In the genomic region with DNA sequence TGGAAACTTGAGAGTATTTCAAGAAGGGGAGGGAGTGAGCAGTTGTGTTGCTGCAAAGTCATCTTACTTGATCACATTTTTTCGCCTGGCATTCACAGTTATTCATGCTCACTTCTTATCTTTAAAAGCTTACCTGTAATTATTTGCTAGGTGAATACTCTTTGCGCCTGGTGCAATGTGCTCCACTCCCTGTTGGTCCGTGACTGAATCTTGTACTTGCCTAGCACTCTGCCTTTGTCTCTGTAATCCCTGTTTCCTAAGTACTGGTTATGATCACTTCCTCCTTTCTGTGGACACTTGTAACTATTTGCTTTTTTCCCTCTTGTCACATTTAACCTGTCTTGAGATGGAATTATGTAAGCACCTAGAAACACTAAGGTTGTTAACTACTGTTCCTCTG, we compare ENCODE assay signal across 19 cellular contexts. TPM values are rescaled to one million over a fixed set of nuclear protein-coding genes. Genes with fewer than 3 reads are reported as not detected.
DNase-seq lines count a peak whose midpoint lies in the region; ATAC-seq, FAIRE-seq and TF ChIP-seq lines count a peak whose summit lies in the region.
"Had no signal": no experiment of that assay in that cellular context is flagged by ENCODE, and none has a peak within 500 bp of the region (broad histone marks: within the 10 kb centered on the region; RNA-seq: fewer than 3 reads in every experiment).

No MANE protein-coding gene starts in this region.

- TF ChIP-seq POLR2A in K562 (conservative IDR thresholded peaks at IDR 0.05) (0 out of 2 replicates have a peak, but pooled peaks have one; percentile 7), upper lobe of left lung (IDR thresholded peaks at IDR 0.05) (peak in 1 of 4 donors; percentile 23), vagina (IDR thresholded peaks at IDR 0.05) (no peak)

- no peak for TF ChIP-seq RAD21 in K562 (CRISPR knock-in tag; conservative IDR thresholded peaks at IDR 0.05 in 1 of 2, IDR thresholded peaks at IDR 0.05 in 1 of 2)

- peaks cover 4% of the 10 kb centered on the region for H3K9me1 ChIP-seq in K562 (ENCODE audit: control insufficient read depth, insufficient read depth, low read length)

- TF ChIP-seq EP300 in K562 (IDR thresholded peaks at IDR 0.05; ENCODE audit: low read length) (no peak), upper lobe of left lung (IDR thresholded peaks at IDR 0.05) (no peak)

- intact Hi-C loops in Right ventricle myocardium inferior (cut with DNase I) (loop anchor here (2.0 kb wide), 1 partner anchor 75 kb away; no protein-coding TSS in a partner anchor), K562 (cut with micrococcal nuclease) (no loop called here), vagina (cut with DNase I) (no loop called here)

- H3K9ac ChIP-seq in K562 (ENCODE audit: insufficient read depth in 1 of 2, low read depth in 2 of 2, low read length in 2 of 2) = peak overlapping the region; percentile 22 to 26; a peak in 2 of 4 replicates
- H3K9ac ChIP-seq: neural progenitor cell, SK-N-SH had no signal

- no peak for ATAC-seq in Right ventricle myocardium inferior
- peak; percentile 17 for ATAC-seq in K562
- ATAC-seq in upper lobe of left lung (ENCODE audit: low FRiP score in 2 of 2) = peak; percentile 63 to 85
- ATAC-seq: activated T-cell treated with anti-CD3 and anti-CD28 coated beads, Interleukin-2, amount 50 U/mL, for 72 hours; HCT116 had no signal

- H3K4me3 ChIP-seq in right atrium auricular region (no peak overlapping the region), K562 (peak overlapping the region; percentile 89; the same call in 1 of the 2 replicates), upper lobe of left lung (no peak overlapping the region), vagina (no peak overlapping the region)
- H3K4me3 ChIP-seq: neural progenitor cell had no signal

- peaks cover 100% of the 10 kb centered on the region for H3K79me2 ChIP-seq in K562 (ENCODE audit: control insufficient read depth, insufficient read depth, low read length)

- no peak for DNase-seq in right atrium auricular region (ENCODE audit: low spot score)
- no peak for DNase-seq in Right ventricle myocardium inferior (ENCODE audit: missing footprints)
- DNase-seq in NCI-H2029 (lab: John Stamatoyannopoulos, UW) = peak; percentile 24
- DNase-seq in K562 (ENCODE audit: extremely low read depth in 1 of 4, low spot score in 3 of 4) = no peak
- DNase-seq in upper lobe of left lung = no peak
- no peak for DNase-seq in GM10266 (ENCODE audit: extremely low spot score)
- no peak for DNase-seq in vagina (ENCODE audit: extremely low spot score in 2 of 2)
- no peak for DNase-seq in NCI-H2227 treated with DMSO at 0.1 percent for 48 hours (lab: John Stamatoyannopoulos, UW)
- DNase-seq: activated CD4-positive, alpha-beta memory T cell treated with anti-CD3 and anti-CD28 coated beads for 36 hours; activated naive CD8-positive, alpha-beta T cell treated with anti-CD3 and anti-CD28 coated beads, Interleukin-2, amount 10 ng/mL, durations not matched to agents 7 days and 5 days; activated T-cell treated with anti-CD3 and anti-CD28 coated beads, Interleukin-2, amount 50 U/mL, for 72 hours; CD8-positive, alpha-beta memory T cell; head of caudate nucleus; midbrain; NCI-H1092; SK-N-SH had no signal

- H3K4me2 ChIP-seq in K562 (ENCODE audit: insufficient read depth, low read length) = peak overlapping the region; percentile 70
- H3K4me2 ChIP-seq: neural progenitor cell, SK-N-SH had no signal

- H3K4me1 ChIP-seq in right atrium auricular region (peaks cover 0 to 68% of the 10 kb centered on the region in 2 donors), K562 (replicated peaks in 1 of 2; ENCODE audit: control insufficient read depth in 2 of 2, insufficient read depth in 2 of 2, low read length in 2 of 2) (peaks cover 10 to 55% of the 10 kb centered on the region in 2 experiments; a peak in 4 of 5 replicates), upper lobe of left lung (peaks cover 10 to 46% (median 21%) of the 10 kb centered on the region in 4 donors), vagina (peaks cover 66% of the 10 kb centered on the region)

- FAIRE-seq in K562 (lab: Jason Lieb, UNC) = peak; percentile 6

- H3K9me3 ChIP-seq in right atrium auricular region (no peaks in the 10 kb centered on the region), K562 (replicated peaks; ENCODE audit: control insufficient read depth, insufficient read depth, low read depth, low read length) (no peaks in the 10 kb centered on the region), upper lobe of left lung (no peaks in the 10 kb centered on the region), vagina (no peaks in the 10 kb centered on the region)
- H3K9me3 ChIP-seq: SK-N-SH had no signal

- peak overlapping the region; percentile 9 to 100 for H3K27ac ChIP-seq in right atrium auricular region
- peak overlapping the region; percentile 20 for H3K27ac ChIP-seq in K562 (ENCODE audit: extremely low read depth, low read depth, low read length)
- H3K27ac ChIP-seq in upper lobe of left lung = peak overlapping the region in 1 of 4 donors; percentile 1
- no peak overlapping the region for H3K27ac ChIP-seq in vagina
- H3K27ac ChIP-seq: neural progenitor cell, VCaP had no signal

- H2AFZ ChIP-seq in K562 (ENCODE audit: low read depth, low read length) = no peak overlapping the region
- H2AFZ ChIP-seq: neural progenitor cell had no signal

- POLR2A ChIA-PET in K562 (lab: Yijun Ruan, JAX) = no interaction called here

- BruUV-seq in K562 (replicated peaks; lab: Mats Ljungman, UMichigan) = no TSS peak

- in situ Hi-C loops in K562 (cut with MboI) = no loop called here

- TF ChIP-seq CTCF in right atrium auricular region (IDR thresholded peaks at IDR 0.05) = no peak
- TF ChIP-seq CTCF in K562 (IDR thresholded peaks at IDR 0.05 in 2 of 3, conservative IDR thresholded peaks at IDR 0.05 in 1 of 3; ENCODE audit: insufficient read depth in 2 of 3, low read depth in 1 of 3, low read length in 3 of 3) = no peak
- no peak for TF ChIP-seq CTCF in upper lobe of left lung (IDR thresholded peaks at IDR 0.05)
- no peak for TF ChIP-seq CTCF in GM10266 (IDR thresholded peaks at IDR 0.05; ENCODE audit: control insufficient read depth, insufficient read depth, low read depth, missing control alignments)
- TF ChIP-seq CTCF in vagina (IDR thresholded peaks at IDR 0.05) = no peak

- 17% methylated on average over 3 of the region's 3 CpGs for WGBS in K562 (ENCODE audit: insufficient coverage, low coverage, missing lambda C conversion rate)
- 48 to 66% methylated on average over 3 of the region's 3 CpGs for WGBS in upper lobe of left lung, 2 donors

- no peaks in the 10 kb centered on the region for H3K36me3 ChIP-seq in right atrium auricular region
- peaks cover 73% of the 10 kb centered on the region for H3K36me3 ChIP-seq in K562 (ENCODE audit: control insufficient read depth, insufficient read depth, low read length)
- H3K36me3 ChIP-seq in upper lobe of left lung = no peaks in the 10 kb centered on the region
- no peaks in the 10 kb centered on the region for H3K36me3 ChIP-seq in vagina
- H3K36me3 ChIP-seq: neural progenitor cell had no signal

- H3K27me3 ChIP-seq in right atrium auricular region = no peaks in the 10 kb centered on the region
- H3K27me3 ChIP-seq in K562 (ENCODE audit: control insufficient read depth in 2 of 2, insufficient read depth in 2 of 2, low read length in 2 of 2) = no peaks in the 10 kb centered on the region
- H3K27me3 ChIP-seq in upper lobe of left lung = no peaks in the 10 kb centered on the region
- no peaks in the 10 kb centered on the region for H3K27me3 ChIP-seq in vagina
- H3K27me3 ChIP-seq: neural progenitor cell had no signal

- H4K20me1 ChIP-seq in K562 (replicated peaks; ENCODE audit: control insufficient read depth, insufficient read depth, low read length) = peaks cover 22% of the 10 kb centered on the region

- CTCF ChIA-PET in K562 (lab: Yijun Ruan, JAX; ENCODE audit: low intra/inter-chr PET ratio) = no interaction called here

TF ChIP-seq in K562, 482 proteins besides CTCF, POLR2A, EP300 and RAD21 (continues in another document):
- TF ChIP-seq ESRRA (IDR thresholded peaks at IDR 0.05; ENCODE audit: borderline replicate concordance, low read depth) (no peak), CREBBP (IDR thresholded peaks at IDR 0.05; ENCODE audit: low read depth, low read length) (no peak), SRSF3 (IDR thresholded peaks at IDR 0.05; ENCODE audit: insufficient read depth, low read length) (no peak)
- TF ChIP-seq, protein P1, sequence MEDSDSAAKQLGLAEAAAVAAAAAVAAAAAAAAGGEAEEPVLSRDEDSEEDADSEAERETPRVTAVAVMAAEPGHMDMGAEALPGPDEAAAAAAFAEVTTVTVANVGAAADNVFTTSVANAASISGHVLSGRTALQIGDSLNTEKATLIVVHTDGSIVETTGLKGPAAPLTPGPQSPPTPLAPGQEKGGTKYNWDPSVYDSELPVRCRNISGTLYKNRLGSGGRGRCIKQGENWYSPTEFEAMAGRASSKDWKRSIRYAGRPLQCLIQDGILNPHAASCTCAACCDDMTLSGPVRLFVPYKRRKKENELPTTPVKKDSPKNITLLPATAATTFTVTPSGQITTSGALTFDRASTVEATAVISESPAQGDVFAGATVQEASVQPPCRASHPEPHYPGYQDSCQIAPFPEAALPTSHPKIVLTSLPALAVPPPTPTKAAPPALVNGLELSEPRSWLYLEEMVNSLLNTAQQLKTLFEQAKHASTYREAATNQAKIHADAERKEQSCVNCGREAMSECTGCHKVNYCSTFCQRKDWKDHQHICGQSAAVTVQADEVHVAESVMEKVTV (CRISPR knock-in tag; IDR thresholded peaks at IDR 0.05) = no peak

RNA-seq across cellular contexts. Expression of gene BMP2K, which starts 5.8 kb away (rescaled TPM):
- total RNA-seq in right atrium auricular region (10 to 100 TPM; 43.6 to 52.6 TPM), Right ventricle myocardium inferior (29.8 TPM), K562 (2014; rRNA removed) (87.6 and 88.6 TPM in 2 replicates), K562 (2014; rRNA removed; fragmentation: Illumina TruSeq; extraction: Trizol) (141 and 176 TPM in 2 replicates), K562 (2015; rRNA removed; fragmentation: Illumina TruSeq; extraction: Trizol) (202 and 217 TPM in 2 replicates), K562 (2021) (104 and 120 TPM in 2 replicates), upper lobe of left lung (10 to 100 TPM; 34.2 to 50.3 (median 42.1) TPM), vagina (34.9 TPM)
- 277 and 609 TPM in 2 replicates for total RNA-seq in K562 (2011; cell fraction: chromatin; rRNA removed; ENCODE audit: low replicate concordance)
- 85.4 and 124 TPM in 2 replicates for total RNA-seq in K562 (2011; cell fraction: nucleolus; rRNA removed)
- 181 and 239 TPM in 2 replicates for total RNA-seq in K562 (2011; cell fraction: nucleoplasm; rRNA removed)
- polyA plus RNA-seq in K562 (2011; rRNA removed) (125 and 150 TPM in 2 replicates), K562 (2014; fragmentation: Illumina TruSeq; extraction: Trizol) (96.8 and 104 TPM in 2 replicates), K562 (2014; fragmentation: Nextera tagmentation; extraction: Ambion mirVana) (10 to 100 TPM; 17.0 to 24.0 TPM), K562 (2014; rRNA removed) (76.3 and 85.8 TPM in 2 replicates)
- polyA plus RNA-seq in K562 (2011; cell fraction: cytosol; rRNA removed) = 51.4 and 56.4 TPM in 2 replicates
- 185 and 191 TPM in 2 replicates for polyA plus RNA-seq in K562 (2011; cell fraction: nucleus; rRNA removed)
- 52.6 and 57.6 TPM in 2 replicates for polyA plus RNA-seq in K562 (2012)
- polyA minus RNA-seq in K562 (2011; rRNA and poly(A)+ RNA removed) = 321 and 336 TPM in 2 replicates
- polyA minus RNA-seq in K562 (2011; cell fraction: cytosol; rRNA and poly(A)+ RNA removed) = 69.5 and 101 TPM in 2 replicates
- polyA minus RNA-seq in K562 (2011; cell fraction: nucleus; rRNA and poly(A)+ RNA removed) = 312 and 418 TPM in 2 replicates
